Comparison of ENCODE assay signal across 1 cellular context in the genomic region with DNA sequence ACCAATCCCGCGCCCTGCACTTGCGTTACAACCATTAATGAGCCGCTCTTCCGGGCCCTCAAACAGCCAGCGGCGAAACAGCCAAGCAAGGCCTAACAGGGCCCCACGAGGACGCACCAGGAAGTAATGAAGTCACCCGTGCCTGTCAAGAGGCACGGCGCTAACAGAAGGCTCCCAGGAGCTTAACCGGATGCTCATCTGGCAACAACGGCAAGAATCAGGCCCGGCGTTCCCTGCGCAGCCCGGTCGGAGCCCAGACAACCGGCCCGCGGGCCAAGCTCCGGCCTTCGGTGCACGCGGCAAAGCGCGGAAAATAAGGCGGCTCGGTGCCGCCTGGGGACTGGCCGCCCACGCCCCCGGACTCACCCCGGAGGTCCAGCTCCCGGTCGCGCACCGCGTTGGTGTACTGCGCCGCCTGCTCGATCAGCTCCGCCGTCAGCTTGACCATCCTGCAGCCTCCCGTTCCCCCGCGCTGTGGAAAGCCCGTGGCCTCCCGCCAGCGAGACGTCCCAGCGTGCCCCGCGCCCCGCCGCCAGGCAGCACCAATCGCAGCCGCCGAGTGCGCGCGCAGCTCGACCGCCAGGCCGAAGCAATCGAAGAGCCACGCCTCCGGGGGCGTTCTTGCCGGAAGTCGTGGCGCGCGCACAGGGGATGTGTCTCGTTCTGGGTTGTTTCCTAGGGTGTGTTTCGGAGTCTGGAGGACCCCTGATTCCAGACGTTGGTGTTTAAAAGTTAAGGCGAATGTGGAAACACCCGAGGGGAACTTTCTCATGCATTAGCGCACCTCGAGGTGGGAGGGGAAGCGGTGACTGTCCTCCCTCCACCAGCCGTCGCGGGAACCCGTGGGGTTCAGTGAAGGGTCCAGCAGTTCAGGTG.
A peak's percentile ranks its signal among the peaks of the same experiment; 100 is the strongest.
TF ChIP-seq lines count a peak whose summit lies in the region.

A gene (minus strand): TSS at position 518 of the 876 bp plus-strand sequence. CDS start 70 bp downstream, at position 448.

TF ChIP-seq in HepG2, 621 proteins besides CTCF, POLR2A, EP300 and RAD21 (continued from another document and continues in another):
- TF ChIP-seq HNF4A (CRISPR knock-in tag; IDR thresholded peaks at IDR 0.05) (peak; percentile 28; the same call in 1 of the 2 replicates), ZNF709 (CRISPR knock-in tag; IDR thresholded peaks at IDR 0.05) (peak; percentile 90), DNMT3B (CRISPR knock-in tag; conservative IDR thresholded peaks at IDR 0.05) (peak; percentile 25; the same call in 1 of the 2 replicates), ZNF772 (CRISPR knock-in tag; IDR thresholded peaks at IDR 0.05) (peak; percentile 68), ZBTB42 (CRISPR knock-in tag; IDR thresholded peaks at IDR 0.05) (peak; percentile 89), ZNF446 (CRISPR knock-in tag; IDR thresholded peaks at IDR 0.05) (peak; percentile 62; the same call in 1 of the 2 replicates), JUN (CRISPR knock-in tag; IDR thresholded peaks at IDR 0.05) (no peak), POLR2AphosphoS2 (IDR thresholded peaks at IDR 0.05; ENCODE audit: low read depth, low read length) (peak; percentile 98), KDM2A (CRISPR knock-in tag; IDR thresholded peaks at IDR 0.05; ENCODE audit: borderline replicate concordance, low read depth) (peak; percentile 100), ZNF17 (CRISPR knock-in tag; IDR thresholded peaks at IDR 0.05) (0 out of 2 replicates have a peak, but pooled peaks have one; percentile 22), ZSCAN30 (CRISPR knock-in tag; IDR thresholded peaks at IDR 0.05) (peak; percentile 89; the same call in 1 of the 2 replicates), ZNF44 (CRISPR knock-in tag; IDR thresholded peaks at IDR 0.05) (no peak), GLI4 (CRISPR knock-in tag; IDR thresholded peaks at IDR 0.05; ENCODE audit: borderline replicate concordance) (no peak), TEAD3 (CRISPR knock-in tag; optimal IDR thresholded peaks at IDR 0.05; ENCODE audit: borderline replicate concordance) (peak; percentile 88), ZNF7 (CRISPR knock-in tag; IDR thresholded peaks at IDR 0.05) (0 out of 2 replicates have a peak, but pooled peaks have one; percentile 4), SALL1 (CRISPR knock-in tag; IDR thresholded peaks at IDR 0.05) (peak; percentile 92), FOXA3 (CRISPR knock-in tag; IDR thresholded peaks at IDR 0.05) (peak; percentile 73), ZNF451 (CRISPR knock-in tag; IDR thresholded peaks at IDR 0.05) (peak; percentile 82), ZBTB7A (CRISPR knock-in tag; IDR thresholded peaks at IDR 0.05) (peak; percentile 60; the same call in 1 of the 2 replicates), TAF1 (CRISPR knock-in tag; IDR thresholded peaks at IDR 0.05) (peak; percentile 93), FIP1L1 (IDR thresholded peaks at IDR 0.05; ENCODE audit: borderline replicate concordance, insufficient read depth, low read depth, low read length) (0 out of 2 replicates have a peak, but pooled peaks have one; percentile 51), ISL2 (CRISPR knock-in tag; IDR thresholded peaks at IDR 0.05) (peak; percentile 50), ZNF3 (CRISPR knock-in tag; IDR thresholded peaks at IDR 0.05) (no peak), ZNF431 (CRISPR knock-in tag; IDR thresholded peaks at IDR 0.05; ENCODE audit: borderline replicate concordance, low read depth) (no peak), NCOA1 (CRISPR knock-in tag; IDR thresholded peaks at IDR 0.05) (peak; percentile 96), ZNF367 (CRISPR knock-in tag; IDR thresholded peaks at IDR 0.05; ENCODE audit: borderline replicate concordance) (no peak; the same call in 1 of the 2 replicates), MTF1 (CRISPR knock-in tag; IDR thresholded peaks at IDR 0.05) (peak; percentile 59; the same call in 1 of the 2 replicates), RORA (CRISPR knock-in tag; IDR thresholded peaks at IDR 0.05) (0 out of 2 replicates have a peak, but pooled peaks have one; percentile 23), HNRNPUL1 (IDR thresholded peaks at IDR 0.05; ENCODE audit: low read depth, low read length) (peak; percentile 67; the same call in 1 of the 2 replicates), GPN1 (CRISPR knock-in tag; IDR thresholded peaks at IDR 0.05; ENCODE audit: borderline replicate concordance) (0 out of 2 replicates have a peak, but pooled peaks have one; percentile 73)
- TF ChIP-seq, protein P1, sequence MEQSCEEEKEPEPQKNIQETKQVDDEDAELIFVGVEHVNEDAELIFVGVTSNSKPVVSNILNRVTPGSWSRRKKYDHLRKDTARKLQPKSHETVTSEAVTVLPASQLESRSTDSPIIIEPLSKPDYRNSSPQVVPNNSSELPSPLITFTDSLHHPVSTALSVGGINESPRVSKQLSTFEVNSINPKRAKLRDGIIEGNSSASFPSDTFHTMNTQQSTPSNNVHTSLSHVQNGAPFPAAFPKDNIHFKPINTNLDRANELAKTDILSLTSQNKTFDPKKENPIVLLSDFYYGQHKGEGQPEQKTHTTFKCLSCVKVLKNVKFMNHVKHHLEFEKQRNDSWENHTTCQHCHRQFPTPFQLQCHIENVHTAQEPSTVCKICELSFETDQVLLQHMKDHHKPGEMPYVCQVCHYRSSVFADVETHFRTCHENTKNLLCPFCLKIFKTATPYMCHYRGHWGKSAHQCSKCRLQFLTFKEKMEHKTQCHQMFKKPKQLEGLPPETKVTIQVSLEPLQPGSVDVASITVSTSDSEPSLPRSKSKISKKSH (CRISPR knock-in tag; IDR thresholded peaks at IDR 0.05; ENCODE audit: borderline replicate concordance) = 0 out of 2 replicates have a peak, but pooled peaks have one; percentile 19
- TF ChIP-seq, protein P2, sequence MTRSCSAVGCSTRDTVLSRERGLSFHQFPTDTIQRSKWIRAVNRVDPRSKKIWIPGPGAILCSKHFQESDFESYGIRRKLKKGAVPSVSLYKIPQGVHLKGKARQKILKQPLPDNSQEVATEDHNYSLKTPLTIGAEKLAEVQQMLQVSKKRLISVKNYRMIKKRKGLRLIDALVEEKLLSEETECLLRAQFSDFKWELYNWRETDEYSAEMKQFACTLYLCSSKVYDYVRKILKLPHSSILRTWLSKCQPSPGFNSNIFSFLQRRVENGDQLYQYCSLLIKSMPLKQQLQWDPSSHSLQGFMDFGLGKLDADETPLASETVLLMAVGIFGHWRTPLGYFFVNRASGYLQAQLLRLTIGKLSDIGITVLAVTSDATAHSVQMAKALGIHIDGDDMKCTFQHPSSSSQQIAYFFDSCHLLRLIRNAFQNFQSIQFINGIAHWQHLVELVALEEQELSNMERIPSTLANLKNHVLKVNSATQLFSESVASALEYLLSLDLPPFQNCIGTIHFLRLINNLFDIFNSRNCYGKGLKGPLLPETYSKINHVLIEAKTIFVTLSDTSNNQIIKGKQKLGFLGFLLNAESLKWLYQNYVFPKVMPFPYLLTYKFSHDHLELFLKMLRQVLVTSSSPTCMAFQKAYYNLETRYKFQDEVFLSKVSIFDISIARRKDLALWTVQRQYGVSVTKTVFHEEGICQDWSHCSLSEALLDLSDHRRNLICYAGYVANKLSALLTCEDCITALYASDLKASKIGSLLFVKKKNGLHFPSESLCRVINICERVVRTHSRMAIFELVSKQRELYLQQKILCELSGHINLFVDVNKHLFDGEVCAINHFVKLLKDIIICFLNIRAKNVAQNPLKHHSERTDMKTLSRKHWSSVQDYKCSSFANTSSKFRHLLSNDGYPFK (CRISPR knock-in tag; IDR thresholded peaks at IDR 0.05; ENCODE audit: borderline replicate concordance) = peak; percentile 86; the same call in 1 of the 2 replicates
- TF ChIP-seq, protein P3, sequence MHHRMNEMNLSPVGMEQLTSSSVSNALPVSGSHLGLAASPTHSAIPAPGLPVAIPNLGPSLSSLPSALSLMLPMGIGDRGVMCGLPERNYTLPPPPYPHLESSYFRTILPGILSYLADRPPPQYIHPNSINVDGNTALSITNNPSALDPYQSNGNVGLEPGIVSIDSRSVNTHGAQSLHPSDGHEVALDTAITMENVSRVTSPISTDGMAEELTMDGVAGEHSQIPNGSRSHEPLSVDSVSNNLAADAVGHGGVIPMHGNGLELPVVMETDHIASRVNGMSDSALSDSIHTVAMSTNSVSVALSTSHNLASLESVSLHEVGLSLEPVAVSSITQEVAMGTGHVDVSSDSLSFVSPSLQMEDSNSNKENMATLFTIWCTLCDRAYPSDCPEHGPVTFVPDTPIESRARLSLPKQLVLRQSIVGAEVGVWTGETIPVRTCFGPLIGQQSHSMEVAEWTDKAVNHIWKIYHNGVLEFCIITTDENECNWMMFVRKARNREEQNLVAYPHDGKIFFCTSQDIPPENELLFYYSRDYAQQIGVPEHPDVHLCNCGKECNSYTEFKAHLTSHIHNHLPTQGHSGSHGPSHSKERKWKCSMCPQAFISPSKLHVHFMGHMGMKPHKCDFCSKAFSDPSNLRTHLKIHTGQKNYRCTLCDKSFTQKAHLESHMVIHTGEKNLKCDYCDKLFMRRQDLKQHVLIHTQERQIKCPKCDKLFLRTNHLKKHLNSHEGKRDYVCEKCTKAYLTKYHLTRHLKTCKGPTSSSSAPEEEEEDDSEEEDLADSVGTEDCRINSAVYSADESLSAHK (CRISPR knock-in tag; IDR thresholded peaks at IDR 0.05; ENCODE audit: borderline replicate concordance) = 0 out of 2 replicates have a peak, but pooled peaks have one; percentile 24
- TF ChIP-seq, protein P4, sequence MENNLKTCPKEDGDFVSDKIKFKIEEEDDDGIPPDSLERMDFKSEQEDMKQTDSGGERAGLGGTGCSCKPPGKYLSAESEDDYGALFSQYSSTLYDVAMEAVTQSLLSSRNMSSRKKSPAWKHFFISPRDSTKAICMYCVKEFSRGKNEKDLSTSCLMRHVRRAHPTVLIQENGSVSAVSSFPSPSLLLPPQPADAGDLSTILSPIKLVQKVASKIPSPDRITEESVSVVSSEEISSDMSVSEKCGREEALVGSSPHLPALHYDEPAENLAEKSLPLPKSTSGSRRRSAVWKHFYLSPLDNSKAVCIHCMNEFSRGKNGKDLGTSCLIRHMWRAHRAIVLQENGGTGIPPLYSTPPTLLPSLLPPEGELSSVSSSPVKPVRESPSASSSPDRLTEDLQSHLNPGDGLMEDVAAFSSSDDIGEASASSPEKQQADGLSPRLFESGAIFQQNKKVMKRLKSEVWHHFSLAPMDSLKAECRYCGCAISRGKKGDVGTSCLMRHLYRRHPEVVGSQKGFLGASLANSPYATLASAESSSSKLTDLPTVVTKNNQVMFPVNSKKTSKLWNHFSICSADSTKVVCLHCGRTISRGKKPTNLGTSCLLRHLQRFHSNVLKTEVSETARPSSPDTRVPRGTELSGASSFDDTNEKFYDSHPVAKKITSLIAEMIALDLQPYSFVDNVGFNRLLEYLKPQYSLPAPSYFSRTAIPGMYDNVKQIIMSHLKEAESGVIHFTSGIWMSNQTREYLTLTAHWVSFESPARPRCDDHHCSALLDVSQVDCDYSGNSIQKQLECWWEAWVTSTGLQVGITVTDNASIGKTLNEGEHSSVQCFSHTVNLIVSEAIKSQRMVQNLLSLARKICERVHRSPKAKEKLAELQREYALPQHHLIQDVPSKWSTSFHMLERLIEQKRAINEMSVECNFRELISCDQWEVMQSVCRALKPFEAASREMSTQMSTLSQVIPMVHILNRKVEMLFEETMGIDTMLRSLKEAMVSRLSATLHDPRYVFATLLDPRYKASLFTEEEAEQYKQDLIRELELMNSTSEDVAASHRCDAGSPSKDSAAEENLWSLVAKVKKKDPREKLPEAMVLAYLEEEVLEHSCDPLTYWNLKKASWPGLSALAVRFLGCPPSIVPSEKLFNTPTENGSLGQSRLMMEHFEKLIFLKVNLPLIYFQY (CRISPR knock-in tag; IDR thresholded peaks at IDR 0.05; ENCODE audit: borderline replicate concordance) = peak; percentile 87
- TF ChIP-seq, protein P5, sequence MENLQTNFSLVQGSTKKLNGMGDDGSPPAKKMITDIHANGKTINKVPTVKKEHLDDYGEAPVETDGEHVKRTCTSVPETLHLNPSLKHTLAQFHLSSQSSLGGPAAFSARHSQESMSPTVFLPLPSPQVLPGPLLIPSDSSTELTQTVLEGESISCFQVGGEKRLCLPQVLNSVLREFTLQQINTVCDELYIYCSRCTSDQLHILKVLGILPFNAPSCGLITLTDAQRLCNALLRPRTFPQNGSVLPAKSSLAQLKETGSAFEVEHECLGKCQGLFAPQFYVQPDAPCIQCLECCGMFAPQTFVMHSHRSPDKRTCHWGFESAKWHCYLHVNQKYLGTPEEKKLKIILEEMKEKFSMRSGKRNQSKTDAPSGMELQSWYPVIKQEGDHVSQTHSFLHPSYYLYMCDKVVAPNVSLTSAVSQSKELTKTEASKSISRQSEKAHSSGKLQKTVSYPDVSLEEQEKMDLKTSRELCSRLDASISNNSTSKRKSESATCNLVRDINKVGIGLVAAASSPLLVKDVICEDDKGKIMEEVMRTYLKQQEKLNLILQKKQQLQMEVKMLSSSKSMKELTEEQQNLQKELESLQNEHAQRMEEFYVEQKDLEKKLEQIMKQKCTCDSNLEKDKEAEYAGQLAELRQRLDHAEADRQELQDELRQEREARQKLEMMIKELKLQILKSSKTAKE (CRISPR knock-in tag; IDR thresholded peaks at IDR 0.05; ENCODE audit: borderline replicate concordance) = peak; percentile 76
- TF ChIP-seq, protein P6, sequence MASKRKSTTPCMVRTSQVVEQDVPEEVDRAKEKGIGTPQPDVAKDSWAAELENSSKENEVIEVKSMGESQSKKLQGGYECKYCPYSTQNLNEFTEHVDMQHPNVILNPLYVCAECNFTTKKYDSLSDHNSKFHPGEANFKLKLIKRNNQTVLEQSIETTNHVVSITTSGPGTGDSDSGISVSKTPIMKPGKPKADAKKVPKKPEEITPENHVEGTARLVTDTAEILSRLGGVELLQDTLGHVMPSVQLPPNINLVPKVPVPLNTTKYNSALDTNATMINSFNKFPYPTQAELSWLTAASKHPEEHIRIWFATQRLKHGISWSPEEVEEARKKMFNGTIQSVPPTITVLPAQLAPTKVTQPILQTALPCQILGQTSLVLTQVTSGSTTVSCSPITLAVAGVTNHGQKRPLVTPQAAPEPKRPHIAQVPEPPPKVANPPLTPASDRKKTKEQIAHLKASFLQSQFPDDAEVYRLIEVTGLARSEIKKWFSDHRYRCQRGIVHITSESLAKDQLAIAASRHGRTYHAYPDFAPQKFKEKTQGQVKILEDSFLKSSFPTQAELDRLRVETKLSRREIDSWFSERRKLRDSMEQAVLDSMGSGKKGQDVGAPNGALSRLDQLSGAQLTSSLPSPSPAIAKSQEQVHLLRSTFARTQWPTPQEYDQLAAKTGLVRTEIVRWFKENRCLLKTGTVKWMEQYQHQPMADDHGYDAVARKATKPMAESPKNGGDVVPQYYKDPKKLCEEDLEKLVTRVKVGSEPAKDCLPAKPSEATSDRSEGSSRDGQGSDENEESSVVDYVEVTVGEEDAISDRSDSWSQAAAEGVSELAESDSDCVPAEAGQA (IDR thresholded peaks at IDR 0.05; ENCODE audit: low read depth) = peak; percentile 66; the same call in 1 of the 2 replicates
- TF ChIP-seq, protein P6 (CRISPR knock-in tag; IDR thresholded peaks at IDR 0.05; ENCODE audit: borderline replicate concordance) = 0 out of 2 replicates have a peak, but pooled peaks have one; percentile 50
